In the genomic region with DNA sequence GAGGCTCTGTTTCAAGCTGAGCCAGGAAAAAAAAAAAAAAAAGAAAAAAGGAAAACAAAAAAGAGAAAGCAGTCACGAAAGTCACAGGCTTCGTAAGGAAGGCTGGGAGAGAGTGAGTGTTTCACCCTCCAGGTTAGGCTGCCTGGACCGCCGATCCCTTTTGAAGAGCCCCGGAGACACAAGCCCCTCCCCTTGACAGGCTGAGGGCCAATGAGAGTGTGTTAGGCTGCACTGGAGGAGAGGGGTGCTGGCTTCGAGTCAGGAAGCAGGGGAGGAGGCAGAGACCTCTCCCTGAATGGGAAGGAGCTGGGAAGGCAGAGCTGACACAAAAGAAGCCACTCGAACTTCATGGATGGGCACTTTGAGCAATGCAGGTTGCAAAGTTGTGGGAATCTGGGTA, we compare ENCODE assay signal across 1 cellular context.
TF ChIP-seq lines count a peak whose summit lies in the region.

A gene with protein sequence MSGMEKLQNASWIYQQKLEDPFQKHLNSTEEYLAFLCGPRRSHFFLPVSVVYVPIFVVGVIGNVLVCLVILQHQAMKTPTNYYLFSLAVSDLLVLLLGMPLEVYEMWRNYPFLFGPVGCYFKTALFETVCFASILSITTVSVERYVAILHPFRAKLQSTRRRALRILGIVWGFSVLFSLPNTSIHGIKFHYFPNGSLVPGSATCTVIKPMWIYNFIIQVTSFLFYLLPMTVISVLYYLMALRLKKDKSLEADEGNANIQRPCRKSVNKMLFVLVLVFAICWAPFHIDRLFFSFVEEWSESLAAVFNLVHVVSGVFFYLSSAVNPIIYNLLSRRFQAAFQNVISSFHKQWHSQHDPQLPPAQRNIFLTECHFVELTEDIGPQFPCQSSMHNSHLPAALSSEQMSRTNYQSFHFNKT (minus strand): TSS at position 135 of the 400 bp plus-strand sequence. CDS start 166 bp downstream, outside the sequence.

TF ChIP-seq in A549, 52 proteins besides CTCF, POLR2A, EP300 and RAD21 (continued from another document):
- TF ChIP-seq, protein P1, sequence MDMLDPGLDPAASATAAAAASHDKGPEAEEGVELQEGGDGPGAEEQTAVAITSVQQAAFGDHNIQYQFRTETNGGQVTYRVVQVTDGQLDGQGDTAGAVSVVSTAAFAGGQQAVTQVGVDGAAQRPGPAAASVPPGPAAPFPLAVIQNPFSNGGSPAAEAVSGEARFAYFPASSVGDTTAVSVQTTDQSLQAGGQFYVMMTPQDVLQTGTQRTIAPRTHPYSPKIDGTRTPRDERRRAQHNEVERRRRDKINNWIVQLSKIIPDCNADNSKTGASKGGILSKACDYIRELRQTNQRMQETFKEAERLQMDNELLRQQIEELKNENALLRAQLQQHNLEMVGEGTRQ (IDR thresholded peaks at IDR 0.05): no peak
- no peak for TF ChIP-seq HOXA7 (CRISPR knock-in tag; IDR thresholded peaks at IDR 0.05)
- TF ChIP-seq ZNF302 (CRISPR knock-in tag; IDR thresholded peaks at IDR 0.05): no peak
- TF ChIP-seq RCOR1 (IDR thresholded peaks at IDR 0.05; ENCODE audit: low read depth, low read length): no peak
- no peak for TF ChIP-seq FOSL2 (IDR thresholded peaks at IDR 0.05)
- no peak for TF ChIP-seq FOSL2 (CRISPR knock-in tag; IDR thresholded peaks at IDR 0.05)
- TF ChIP-seq RNF2 (IDR thresholded peaks at IDR 0.05; ENCODE audit: borderline replicate concordance, low read depth): no peak
- TF ChIP-seq, protein P2, sequence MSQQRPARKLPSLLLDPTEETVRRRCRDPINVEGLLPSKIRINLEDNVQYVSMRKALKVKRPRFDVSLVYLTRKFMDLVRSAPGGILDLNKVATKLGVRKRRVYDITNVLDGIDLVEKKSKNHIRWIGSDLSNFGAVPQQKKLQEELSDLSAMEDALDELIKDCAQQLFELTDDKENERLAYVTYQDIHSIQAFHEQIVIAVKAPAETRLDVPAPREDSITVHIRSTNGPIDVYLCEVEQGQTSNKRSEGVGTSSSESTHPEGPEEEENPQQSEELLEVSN (IDR thresholded peaks at IDR 0.05; ENCODE audit: borderline replicate concordance, low read depth): no peak
- no peak for TF ChIP-seq TP53 (CRISPR knock-in tag; IDR thresholded peaks at IDR 0.05)
- TF ChIP-seq, protein P3, sequence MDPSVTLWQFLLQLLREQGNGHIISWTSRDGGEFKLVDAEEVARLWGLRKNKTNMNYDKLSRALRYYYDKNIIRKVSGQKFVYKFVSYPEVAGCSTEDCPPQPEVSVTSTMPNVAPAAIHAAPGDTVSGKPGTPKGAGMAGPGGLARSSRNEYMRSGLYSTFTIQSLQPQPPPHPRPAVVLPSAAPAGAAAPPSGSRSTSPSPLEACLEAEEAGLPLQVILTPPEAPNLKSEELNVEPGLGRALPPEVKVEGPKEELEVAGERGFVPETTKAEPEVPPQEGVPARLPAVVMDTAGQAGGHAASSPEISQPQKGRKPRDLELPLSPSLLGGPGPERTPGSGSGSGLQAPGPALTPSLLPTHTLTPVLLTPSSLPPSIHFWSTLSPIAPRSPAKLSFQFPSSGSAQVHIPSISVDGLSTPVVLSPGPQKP (IDR thresholded peaks at IDR 0.05; ENCODE audit: low read depth, low read length): no peak
- no peak for TF ChIP-seq EHF (CRISPR knock-in tag; IDR thresholded peaks at IDR 0.05)
- TF ChIP-seq MAZ (IDR thresholded peaks at IDR 0.05; ENCODE audit: borderline replicate concordance, low read depth, low read length): no peak
- no peak for TF ChIP-seq HDAC2 (IDR thresholded peaks at IDR 0.05)
- no peak for TF ChIP-seq JUNB (IDR thresholded peaks at IDR 0.05)
- no peak for TF ChIP-seq EHMT2 (IDR thresholded peaks at IDR 0.05; ENCODE audit: low read depth)
